1 cellular context compared by ENCODE assay signal in the genomic region with DNA sequence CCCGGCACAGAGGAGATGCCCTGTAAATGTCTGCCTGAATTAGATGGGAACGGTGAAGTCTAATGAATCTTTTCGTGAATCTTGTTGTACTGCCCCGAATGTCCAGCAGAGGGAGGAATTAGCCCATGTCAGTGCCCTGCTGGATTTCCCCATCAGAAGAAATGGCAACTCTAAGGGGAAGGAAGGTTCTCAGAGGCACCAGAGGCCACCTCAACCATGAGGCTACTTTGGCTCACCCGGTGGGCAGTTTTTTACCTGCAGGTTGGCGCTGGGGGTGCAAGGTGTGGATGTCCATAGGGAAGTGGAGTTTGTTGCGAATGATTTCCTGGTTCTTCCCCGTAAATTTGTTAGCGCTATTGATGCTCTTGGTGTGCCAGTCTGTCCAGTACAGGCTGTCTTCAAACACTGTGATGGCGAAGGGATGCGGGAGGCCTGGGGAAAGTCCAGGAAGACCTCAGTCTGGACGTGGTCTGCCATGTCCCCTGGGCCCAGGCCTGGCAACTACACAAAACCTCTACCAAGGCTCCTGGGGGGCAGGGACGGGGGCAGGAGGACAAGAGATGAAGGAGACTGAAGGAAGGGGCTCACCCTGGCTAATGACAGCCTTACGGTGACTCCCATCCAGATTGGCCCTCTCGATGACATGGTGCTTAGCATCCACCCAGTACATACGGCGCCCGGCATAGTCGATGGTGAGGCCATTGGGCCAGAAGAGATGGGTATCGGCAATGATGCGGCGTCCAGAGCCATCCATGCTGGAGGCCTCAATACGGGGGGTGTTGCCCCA.
TF ChIP-seq lines count a peak whose summit lies in the region.

No MANE protein-coding gene starts in this region.

TF ChIP-seq in K562, 482 proteins besides CTCF, POLR2A, EP300 and RAD21 (continues in another document):
- TF ChIP-seq, protein P1, sequence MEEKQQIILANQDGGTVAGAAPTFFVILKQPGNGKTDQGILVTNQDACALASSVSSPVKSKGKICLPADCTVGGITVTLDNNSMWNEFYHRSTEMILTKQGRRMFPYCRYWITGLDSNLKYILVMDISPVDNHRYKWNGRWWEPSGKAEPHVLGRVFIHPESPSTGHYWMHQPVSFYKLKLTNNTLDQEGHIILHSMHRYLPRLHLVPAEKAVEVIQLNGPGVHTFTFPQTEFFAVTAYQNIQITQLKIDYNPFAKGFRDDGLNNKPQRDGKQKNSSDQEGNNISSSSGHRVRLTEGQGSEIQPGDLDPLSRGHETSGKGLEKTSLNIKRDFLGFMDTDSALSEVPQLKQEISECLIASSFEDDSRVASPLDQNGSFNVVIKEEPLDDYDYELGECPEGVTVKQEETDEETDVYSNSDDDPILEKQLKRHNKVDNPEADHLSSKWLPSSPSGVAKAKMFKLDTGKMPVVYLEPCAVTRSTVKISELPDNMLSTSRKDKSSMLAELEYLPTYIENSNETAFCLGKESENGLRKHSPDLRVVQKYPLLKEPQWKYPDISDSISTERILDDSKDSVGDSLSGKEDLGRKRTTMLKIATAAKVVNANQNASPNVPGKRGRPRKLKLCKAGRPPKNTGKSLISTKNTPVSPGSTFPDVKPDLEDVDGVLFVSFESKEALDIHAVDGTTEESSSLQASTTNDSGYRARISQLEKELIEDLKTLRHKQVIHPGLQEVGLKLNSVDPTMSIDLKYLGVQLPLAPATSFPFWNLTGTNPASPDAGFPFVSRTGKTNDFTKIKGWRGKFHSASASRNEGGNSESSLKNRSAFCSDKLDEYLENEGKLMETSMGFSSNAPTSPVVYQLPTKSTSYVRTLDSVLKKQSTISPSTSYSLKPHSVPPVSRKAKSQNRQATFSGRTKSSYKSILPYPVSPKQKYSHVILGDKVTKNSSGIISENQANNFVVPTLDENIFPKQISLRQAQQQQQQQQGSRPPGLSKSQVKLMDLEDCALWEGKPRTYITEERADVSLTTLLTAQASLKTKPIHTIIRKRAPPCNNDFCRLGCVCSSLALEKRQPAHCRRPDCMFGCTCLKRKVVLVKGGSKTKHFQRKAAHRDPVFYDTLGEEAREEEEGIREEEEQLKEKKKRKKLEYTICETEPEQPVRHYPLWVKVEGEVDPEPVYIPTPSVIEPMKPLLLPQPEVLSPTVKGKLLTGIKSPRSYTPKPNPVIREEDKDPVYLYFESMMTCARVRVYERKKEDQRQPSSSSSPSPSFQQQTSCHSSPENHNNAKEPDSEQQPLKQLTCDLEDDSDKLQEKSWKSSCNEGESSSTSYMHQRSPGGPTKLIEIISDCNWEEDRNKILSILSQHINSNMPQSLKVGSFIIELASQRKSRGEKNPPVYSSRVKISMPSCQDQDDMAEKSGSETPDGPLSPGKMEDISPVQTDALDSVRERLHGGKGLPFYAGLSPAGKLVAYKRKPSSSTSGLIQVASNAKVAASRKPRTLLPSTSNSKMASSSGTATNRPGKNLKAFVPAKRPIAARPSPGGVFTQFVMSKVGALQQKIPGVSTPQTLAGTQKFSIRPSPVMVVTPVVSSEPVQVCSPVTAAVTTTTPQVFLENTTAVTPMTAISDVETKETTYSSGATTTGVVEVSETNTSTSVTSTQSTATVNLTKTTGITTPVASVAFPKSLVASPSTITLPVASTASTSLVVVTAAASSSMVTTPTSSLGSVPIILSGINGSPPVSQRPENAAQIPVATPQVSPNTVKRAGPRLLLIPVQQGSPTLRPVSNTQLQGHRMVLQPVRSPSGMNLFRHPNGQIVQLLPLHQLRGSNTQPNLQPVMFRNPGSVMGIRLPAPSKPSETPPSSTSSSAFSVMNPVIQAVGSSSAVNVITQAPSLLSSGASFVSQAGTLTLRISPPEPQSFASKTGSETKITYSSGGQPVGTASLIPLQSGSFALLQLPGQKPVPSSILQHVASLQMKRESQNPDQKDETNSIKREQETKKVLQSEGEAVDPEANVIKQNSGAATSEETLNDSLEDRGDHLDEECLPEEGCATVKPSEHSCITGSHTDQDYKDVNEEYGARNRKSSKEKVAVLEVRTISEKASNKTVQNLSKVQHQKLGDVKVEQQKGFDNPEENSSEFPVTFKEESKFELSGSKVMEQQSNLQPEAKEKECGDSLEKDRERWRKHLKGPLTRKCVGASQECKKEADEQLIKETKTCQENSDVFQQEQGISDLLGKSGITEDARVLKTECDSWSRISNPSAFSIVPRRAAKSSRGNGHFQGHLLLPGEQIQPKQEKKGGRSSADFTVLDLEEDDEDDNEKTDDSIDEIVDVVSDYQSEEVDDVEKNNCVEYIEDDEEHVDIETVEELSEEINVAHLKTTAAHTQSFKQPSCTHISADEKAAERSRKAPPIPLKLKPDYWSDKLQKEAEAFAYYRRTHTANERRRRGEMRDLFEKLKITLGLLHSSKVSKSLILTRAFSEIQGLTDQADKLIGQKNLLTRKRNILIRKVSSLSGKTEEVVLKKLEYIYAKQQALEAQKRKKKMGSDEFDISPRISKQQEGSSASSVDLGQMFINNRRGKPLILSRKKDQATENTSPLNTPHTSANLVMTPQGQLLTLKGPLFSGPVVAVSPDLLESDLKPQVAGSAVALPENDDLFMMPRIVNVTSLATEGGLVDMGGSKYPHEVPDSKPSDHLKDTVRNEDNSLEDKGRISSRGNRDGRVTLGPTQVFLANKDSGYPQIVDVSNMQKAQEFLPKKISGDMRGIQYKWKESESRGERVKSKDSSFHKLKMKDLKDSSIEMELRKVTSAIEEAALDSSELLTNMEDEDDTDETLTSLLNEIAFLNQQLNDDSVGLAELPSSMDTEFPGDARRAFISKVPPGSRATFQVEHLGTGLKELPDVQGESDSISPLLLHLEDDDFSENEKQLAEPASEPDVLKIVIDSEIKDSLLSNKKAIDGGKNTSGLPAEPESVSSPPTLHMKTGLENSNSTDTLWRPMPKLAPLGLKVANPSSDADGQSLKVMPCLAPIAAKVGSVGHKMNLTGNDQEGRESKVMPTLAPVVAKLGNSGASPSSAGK (IDR thresholded peaks at IDR 0.05): no peak
- TF ChIP-seq, protein P2, sequence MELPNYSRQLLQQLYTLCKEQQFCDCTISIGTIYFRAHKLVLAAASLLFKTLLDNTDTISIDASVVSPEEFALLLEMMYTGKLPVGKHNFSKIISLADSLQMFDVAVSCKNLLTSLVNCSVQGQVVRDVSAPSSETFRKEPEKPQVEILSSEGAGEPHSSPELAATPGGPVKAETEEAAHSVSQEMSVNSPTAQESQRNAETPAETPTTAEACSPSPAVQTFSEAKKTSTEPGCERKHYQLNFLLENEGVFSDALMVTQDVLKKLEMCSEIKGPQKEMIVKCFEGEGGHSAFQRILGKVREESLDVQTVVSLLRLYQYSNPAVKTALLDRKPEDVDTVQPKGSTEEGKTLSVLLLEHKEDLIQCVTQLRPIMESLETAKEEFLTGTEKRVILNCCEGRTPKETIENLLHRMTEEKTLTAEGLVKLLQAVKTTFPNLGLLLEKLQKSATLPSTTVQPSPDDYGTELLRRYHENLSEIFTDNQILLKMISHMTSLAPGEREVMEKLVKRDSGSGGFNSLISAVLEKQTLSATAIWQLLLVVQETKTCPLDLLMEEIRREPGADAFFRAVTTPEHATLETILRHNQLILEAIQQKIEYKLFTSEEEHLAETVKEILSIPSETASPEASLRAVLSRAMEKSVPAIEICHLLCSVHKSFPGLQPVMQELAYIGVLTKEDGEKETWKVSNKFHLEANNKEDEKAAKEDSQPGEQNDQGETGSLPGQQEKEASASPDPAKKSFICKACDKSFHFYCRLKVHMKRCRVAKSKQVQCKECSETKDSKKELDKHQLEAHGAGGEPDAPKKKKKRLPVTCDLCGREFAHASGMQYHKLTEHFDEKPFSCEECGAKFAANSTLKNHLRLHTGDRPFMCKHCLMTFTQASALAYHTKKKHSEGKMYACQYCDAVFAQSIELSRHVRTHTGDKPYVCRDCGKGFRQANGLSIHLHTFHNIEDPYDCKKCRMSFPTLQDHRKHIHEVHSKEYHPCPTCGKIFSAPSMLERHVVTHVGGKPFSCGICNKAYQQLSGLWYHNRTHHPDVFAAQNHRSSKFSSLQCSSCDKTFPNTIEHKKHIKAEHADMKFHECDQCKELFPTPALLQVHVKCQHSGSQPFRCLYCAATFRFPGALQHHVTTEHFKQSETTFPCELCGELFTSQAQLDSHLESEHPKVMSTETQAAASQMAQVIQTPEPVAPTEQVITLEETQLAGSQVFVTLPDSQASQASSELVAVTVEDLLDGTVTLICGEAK (IDR thresholded peaks at IDR 0.05): no peak
- TF ChIP-seq, protein P2 (CRISPR knock-in tag; IDR thresholded peaks at IDR 0.05): no peak
- TF ChIP-seq ZNF354B (CRISPR knock-in tag; IDR thresholded peaks at IDR 0.05) (no peak), HSF4 (CRISPR knock-in tag; IDR thresholded peaks at IDR 0.05; ENCODE audit: borderline replicate concordance) (no peak), ZNF778 (CRISPR knock-in tag; IDR thresholded peaks at IDR 0.05) (no peak), KLF16 (IDR thresholded peaks at IDR 0.05) (0 out of 2 replicates have a peak, but pooled peaks have one; percentile 14), STAG1 (CRISPR knock-in tag; IDR thresholded peaks at IDR 0.05; ENCODE audit: borderline replicate concordance) (peak; percentile 94), E2F3 (CRISPR knock-in tag; IDR thresholded peaks at IDR 0.05) (no peak), TRIM28 (IDR thresholded peaks at IDR 0.05) (no peak), ASH1L (IDR thresholded peaks at IDR 0.05; ENCODE audit: borderline replicate concordance, low read depth, partially characterized antibody) (no peak), SMAD4 (CRISPR knock-in tag; conservative IDR thresholded peaks at IDR 0.05) (no peak), PCBP2 (IDR thresholded peaks at IDR 0.05; ENCODE audit: low read depth, low read length, poor library complexity, severe bottlenecking) (no peak), CTBP1 (IDR thresholded peaks at IDR 0.05; ENCODE audit: borderline replicate concordance) (0 out of 2 replicates have a peak, but pooled peaks have one; percentile 39), CBFB (CRISPR knock-in tag; IDR thresholded peaks at IDR 0.05) (no peak), MEF2D (tag; conservative IDR thresholded peaks at IDR 0.05; ENCODE audit: low read depth) (no peak), MYC (IDR thresholded peaks at IDR 0.05; ENCODE audit: low read depth, low read length) (peak; percentile 33; the same call in 1 of the 2 replicates), MYC (CRISPR knock-in tag; IDR thresholded peaks at IDR 0.05; ENCODE audit: borderline replicate concordance, low read depth) (no peak), TBL1XR1 (IDR thresholded peaks at IDR 0.05; ENCODE audit: low read length in 2 of 2) (peak in 1 of 2 experiments; percentile 33; a peak in 1 of 4 replicates), POLR3G (IDR thresholded peaks at IDR 0.05; ENCODE audit: extremely low read depth, insufficient read length, insufficient replicate concordance) (no peak)
- TF ChIP-seq, protein P3, sequence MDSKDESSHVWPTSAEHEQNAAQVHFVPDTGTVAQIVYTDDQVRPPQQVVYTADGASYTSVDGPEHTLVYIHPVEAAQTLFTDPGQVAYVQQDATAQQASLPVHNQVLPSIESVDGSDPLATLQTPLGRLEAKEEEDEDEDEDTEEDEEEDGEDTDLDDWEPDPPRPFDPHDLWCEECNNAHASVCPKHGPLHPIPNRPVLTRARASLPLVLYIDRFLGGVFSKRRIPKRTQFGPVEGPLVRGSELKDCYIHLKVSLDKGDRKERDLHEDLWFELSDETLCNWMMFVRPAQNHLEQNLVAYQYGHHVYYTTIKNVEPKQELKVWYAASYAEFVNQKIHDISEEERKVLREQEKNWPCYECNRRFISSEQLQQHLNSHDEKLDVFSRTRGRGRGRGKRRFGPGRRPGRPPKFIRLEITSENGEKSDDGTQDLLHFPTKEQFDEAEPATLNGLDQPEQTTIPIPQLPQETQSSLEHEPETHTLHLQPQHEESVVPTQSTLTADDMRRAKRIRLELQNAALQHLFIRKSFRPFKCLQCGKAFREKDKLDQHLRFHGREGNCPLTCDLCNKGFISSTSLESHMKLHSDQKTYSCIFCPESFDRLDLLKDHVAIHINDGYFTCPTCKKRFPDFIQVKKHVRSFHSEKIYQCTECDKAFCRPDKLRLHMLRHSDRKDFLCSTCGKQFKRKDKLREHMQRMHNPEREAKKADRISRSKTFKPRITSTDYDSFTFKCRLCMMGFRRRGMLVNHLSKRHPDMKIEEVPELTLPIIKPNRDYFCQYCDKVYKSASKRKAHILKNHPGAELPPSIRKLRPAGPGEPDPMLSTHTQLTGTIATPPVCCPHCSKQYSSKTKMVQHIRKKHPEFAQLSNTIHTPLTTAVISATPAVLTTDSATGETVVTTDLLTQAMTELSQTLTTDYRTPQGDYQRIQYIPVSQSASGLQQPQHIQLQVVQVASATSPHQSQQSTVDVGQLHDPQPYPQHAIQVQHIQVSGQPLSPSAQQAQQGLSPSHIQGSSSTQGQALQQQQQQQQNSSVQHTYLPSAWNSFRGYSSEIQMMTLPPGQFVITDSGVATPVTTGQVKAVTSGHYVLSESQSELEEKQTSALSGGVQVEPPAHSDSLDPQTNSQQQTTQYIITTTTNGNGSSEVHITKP (IDR thresholded peaks at IDR 0.05; ENCODE audit: partially characterized antibody): no peak
